In the genomic region with DNA sequence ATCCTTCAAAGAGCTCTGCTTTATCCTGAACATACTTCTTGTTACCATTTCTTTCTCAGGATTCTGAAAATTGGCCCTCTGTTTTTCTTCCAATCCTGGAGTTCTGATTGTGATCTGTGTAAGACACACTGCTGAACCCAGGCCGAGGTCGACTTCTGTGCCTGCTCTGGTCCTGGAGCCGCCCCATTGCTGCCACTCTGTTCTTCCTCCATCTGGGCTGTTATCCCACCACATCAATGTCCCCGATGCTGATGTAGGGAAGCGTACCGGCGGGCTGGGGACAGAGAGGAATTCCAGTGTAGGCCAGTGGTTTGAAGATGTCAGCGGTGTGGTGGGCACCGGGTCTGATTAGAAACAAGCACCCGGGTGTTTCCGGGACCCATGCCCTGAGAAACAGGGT, we compare ENCODE assay signal across 13 cellular contexts.
DNase-seq lines count a peak whose midpoint lies in the region; ATAC-seq lines count a peak whose summit lies in the region.
"Had no signal": no experiment of that assay in that cellular context is flagged by ENCODE, and none has a peak within 500 bp of the region (broad histone marks: within the 10 kb centered on the region; RNA-seq: fewer than 3 reads in every experiment).

No MANE protein-coding gene starts in this region.

- no CpG with 5 or more reads among the region's 11 CpGs for WGBS in neuronal stem cell (ENCODE audit: extremely low coverage in 2 of 2, insufficient read length in 2 of 2, insufficient replicate concordance in 1 of 2), 2 donors

- no peak overlapping the region for H2BK120ac ChIP-seq in neuronal stem cell (ENCODE audit: low read depth, low read length)

- CTCF ChIA-PET in activated CD8-positive, alpha-beta T cell treated with anti-CD3 and anti-CD28 coated beads, Interleukin-2, amount 10 ng/mL, durations not matched to agents 7 days and 5 days (lab: Charles Lee): interaction anchor here (0.8 to 7.5 kb wide), 5 partner anchors 12 to 355 kb away, joined by 3 to 68 read pairs (median 3); no protein-coding TSS in a partner anchor

- H3K4me1 Mint-ChIP-seq in activated T-cell treated with anti-CD3 and anti-CD28 coated beads, Interleukin-2, amount 50 U/mL, for 4 hours (ENCODE audit: low read depth): peaks cover 29% of the 10 kb centered on the region
- peaks cover 21% of the 10 kb centered on the region for H3K4me1 Mint-ChIP-seq in activated CD8-positive, alpha-beta T cell treated with anti-CD3 and anti-CD28 coated beads, Interleukin-2, amount 10 ng/mL, durations not matched to agents 7 days and 5 days (ENCODE audit: low read depth)

- peak overlapping the region; percentile 51 for H3K4me3 Mint-ChIP-seq in activated T-cell treated with anti-CD3 and anti-CD28 coated beads, Interleukin-2, amount 50 U/mL, for 4 hours
- no peak overlapping the region for H3K4me3 Mint-ChIP-seq in activated CD8-positive, alpha-beta T cell treated with anti-CD3 and anti-CD28 coated beads, Interleukin-2, amount 10 ng/mL, durations not matched to agents 7 days and 5 days

- no peak overlapping the region for H3K27ac Mint-ChIP-seq in activated CD8-positive, alpha-beta T cell treated with anti-CD3 and anti-CD28 coated beads, Interleukin-2, amount 10 ng/mL, durations not matched to agents 7 days and 5 days

- POLR2A ChIA-PET in activated CD8-positive, alpha-beta T cell treated with anti-CD3 and anti-CD28 coated beads, Interleukin-2, amount 10 ng/mL, durations not matched to agents 7 days and 5 days (lab: Charles Lee): interaction anchor here (1.1 kb wide), 1 partner anchor 12 kb away, joined by 3 read pairs; no protein-coding TSS in a partner anchor

- H2AFZ ChIP-seq in neuronal stem cell (ENCODE audit: low read length): no peak overlapping the region

- no peaks in the 10 kb centered on the region for H3K9me3 Mint-ChIP-seq in activated T-cell treated with anti-CD3 and anti-CD28 coated beads, Interleukin-2, amount 50 U/mL, for 4 hours
- no peaks in the 10 kb centered on the region for H3K9me3 Mint-ChIP-seq in activated CD8-positive, alpha-beta T cell treated with anti-CD3 and anti-CD28 coated beads, Interleukin-2, amount 10 ng/mL, durations not matched to agents 7 days and 5 days (ENCODE audit: insufficient read depth)

- no peak overlapping the region for H3K9ac ChIP-seq in neuronal stem cell (ENCODE audit: low read depth, low read length, poor library complexity)

- ATAC-seq in activated T-cell treated with anti-CD3 and anti-CD28 coated beads, Interleukin-2, amount 50 U/mL, for 4 hours: no peak
- peak; percentile 22 for ATAC-seq in GM21528 (IDR thresholded peaks at IDR 0.05; ENCODE audit: low FRiP score, unreplicated experiment)
- peak; percentile 2 for ATAC-seq in HG03520 (IDR thresholded peaks at IDR 0.05; ENCODE audit: unreplicated experiment)
- ATAC-seq in activated CD8-positive, alpha-beta T cell treated with anti-CD3 and anti-CD28 coated beads, Interleukin-2, amount 10 ng/mL, durations not matched to agents 7 days and 5 days: no peak
- ATAC-seq: psoas muscle had no signal

- H3K4me3 ChIP-seq in neuronal stem cell (ENCODE audit: low read length in 2 of 2): no peak overlapping the region
- H3K4me3 ChIP-seq: psoas muscle had no signal

- H2BK5ac ChIP-seq in neuronal stem cell (ENCODE audit: low read length): no peak overlapping the region

- H3K4me2 ChIP-seq in neuronal stem cell (ENCODE audit: insufficient read depth, low read length, poor library complexity, severe bottlenecking): no peak overlapping the region

- no peaks in the 10 kb centered on the region for H3K4me1 ChIP-seq in neuronal stem cell (ENCODE audit: control insufficient read depth in 2 of 2, insufficient read depth in 1 of 2, low read depth in 1 of 2, low read length in 2 of 2)

- H3K36me3 ChIP-seq in neuronal stem cell (replicated peaks in 1 of 2; ENCODE audit: control insufficient read depth in 2 of 2, insufficient read depth in 2 of 2, low read length in 2 of 2): no peaks in the 10 kb centered on the region

- no peak overlapping the region for H4K91ac ChIP-seq in neuronal stem cell (ENCODE audit: low read depth, low read length, poor library complexity)

- H2BK15ac ChIP-seq in neuronal stem cell (ENCODE audit: low read length): no peak overlapping the region

- H3K79me1 ChIP-seq in neuronal stem cell (ENCODE audit: low read depth, low read length): no peaks in the 10 kb centered on the region

- H3K27me3 ChIP-seq in neuronal stem cell (ENCODE audit: control insufficient read depth in 3 of 3, insufficient read depth in 3 of 3, low read depth in 1 of 3, low read length in 3 of 3): no peaks in the 10 kb centered on the region

- H3K14ac ChIP-seq in neuronal stem cell (ENCODE audit: low read length): no peak overlapping the region

- H3K4ac ChIP-seq in neuronal stem cell (ENCODE audit: low read length): no peak overlapping the region

- no peak for DNase-seq in activated T-cell treated with anti-CD3 and anti-CD28 coated beads, Interleukin-2, amount 50 U/mL, for 4 hours
- no peak for DNase-seq in activated T-cell treated with anti-CD3 and anti-CD28 coated beads, Interleukin-2, amount 50 U/mL, for 1 hour
- DNase-seq in neuronal stem cell (ENCODE audit: low spot score) (no peak), putamen (ENCODE audit: low spot score) (no peak), midbrain (lab: John Stamatoyannopoulos, UW) (no peak)
- DNase-seq in activated CD8-positive, alpha-beta T cell treated with anti-CD3 and anti-CD28 coated beads, Interleukin-2, amount 10 ng/mL, durations not matched to agents 7 days and 5 days: no peak
- DNase-seq: DMS79, NCI-H146, NCI-H748 treated with DMSO at 0.1 percent for 48 hours, psoas muscle, SHP77 had no signal

- H4K8ac ChIP-seq in neuronal stem cell (ENCODE audit: low read depth, low read length): no peak overlapping the region

- no peak overlapping the region for H3K27ac ChIP-seq in neuronal stem cell (replicated peaks; ENCODE audit: low read length)
- H3K27ac ChIP-seq: psoas muscle had no signal

- no peak overlapping the region for H2BK12ac ChIP-seq in neuronal stem cell (ENCODE audit: low read length)

- peaks cover 73% of the 10 kb centered on the region for H3K27me3 Mint-ChIP-seq in activated T-cell treated with anti-CD3 and anti-CD28 coated beads, Interleukin-2, amount 50 U/mL, for 4 hours (ENCODE audit: low read depth)
- H3K27me3 Mint-ChIP-seq in activated CD8-positive, alpha-beta T cell treated with anti-CD3 and anti-CD28 coated beads, Interleukin-2, amount 10 ng/mL, durations not matched to agents 7 days and 5 days (ENCODE audit: low read depth): peaks cover 78% of the 10 kb centered on the region

- no peak overlapping the region for H3K23ac ChIP-seq in neuronal stem cell (ENCODE audit: low read depth, low read length, poor library complexity)

- H2AK5ac ChIP-seq in neuronal stem cell (ENCODE audit: low read depth, low read length): no peak overlapping the region

- peak overlapping the region; percentile 39 for H3K18ac ChIP-seq in neuronal stem cell (ENCODE audit: low read length)

- H3K36me3 Mint-ChIP-seq in activated T-cell treated with anti-CD3 and anti-CD28 coated beads, Interleukin-2, amount 50 U/mL, for 4 hours (ENCODE audit: insufficient read depth): no peaks in the 10 kb centered on the region
- no peaks in the 10 kb centered on the region for H3K36me3 Mint-ChIP-seq in activated CD8-positive, alpha-beta T cell treated with anti-CD3 and anti-CD28 coated beads, Interleukin-2, amount 10 ng/mL, durations not matched to agents 7 days and 5 days (ENCODE audit: low read depth)

- H3K9me3 ChIP-seq in neuronal stem cell (replicated peaks in 1 of 2; ENCODE audit: control insufficient read depth in 2 of 2, insufficient read depth in 1 of 2, low read depth in 1 of 2, low read length in 2 of 2): no peaks in the 10 kb centered on the region
- H3K9me3 ChIP-seq: psoas muscle had no signal

Comparison
In these comparisons a context has a peak if more than half of its experiments do, and no peak if none do; other contexts are left out.
1. ATAC-seq: peak in GM21528 (single experiment) and HG03520 (single experiment); none in activated T-cell treated with anti-CD3 and anti-CD28 coated beads, Interleukin-2, amount 50 U/mL, for 4 hours (0 of 2) and activated CD8-positive, alpha-beta T cell treated with anti-CD3 and anti-CD28 coated beads, Interleukin-2, amount 10 ng/mL, durations not matched to agents 7 days and 5 days (single experiment).